8 cellular contexts compared by ENCODE assay signal in genomic region chr5:110590187-110590586, GRCh38.
DNase-seq lines count a peak whose midpoint lies in the region; ATAC-seq, FAIRE-seq and TF ChIP-seq lines count a peak whose summit lies in the region.

No MANE protein-coding gene starts in this region.

- intact Hi-C loops in endothelial cell of umbilical vein (cut with micrococcal nuclease), result loop anchor here (1.0 kb wide), 1 partner anchor 901 kb away; the partner anchor contains the start of gene MAN2A1
- intact Hi-C loops in testis (cut with DNase I; ENCODE audit: low total_unique reads), result no loop called here

- H3K79me2 ChIP-seq in endothelial cell of umbilical vein (ENCODE audit: control insufficient read depth, insufficient read depth, low read length), result no peaks in the 10 kb centered on the region

- H3K27me3 ChIP-seq in endothelial cell of umbilical vein (ENCODE audit: control insufficient read depth in 2 of 2, insufficient read depth in 2 of 2, low read length in 2 of 2) (no peaks in the 10 kb centered on the region), testis (no peaks in the 10 kb centered on the region)

- POLR2A ChIA-PET in endothelial cell of umbilical vein (lab: Charles Lee), result no interaction called here

- H3K4me3 ChIP-seq in endothelial cell of umbilical vein (replicated peaks in 1 of 3; ENCODE audit: insufficient read depth in 1 of 3, low read depth in 1 of 3, low read length in 3 of 3) (no peak overlapping the region), testis (no peak overlapping the region)

- H3K9ac ChIP-seq in endothelial cell of umbilical vein (replicated peaks; ENCODE audit: extremely low read depth, insufficient read depth, low read length), result no peak overlapping the region

- dilution Hi-C loops in endothelial cell of umbilical vein (cut with MboI; ENCODE audit: extremely low pct_ligation_motif_present, low sequenced_read_pairs), result no loop called here

- BruUV-seq in endothelial cell of umbilical vein (replicated peaks; lab: Mats Ljungman, UMichigan), result no TSS peak

- H3K27ac ChIP-seq in endothelial cell of umbilical vein (ENCODE audit: insufficient read depth, low read depth, low read length) (no peak overlapping the region), testis (no peak overlapping the region)

- no peaks in the 10 kb centered on the region for H4K20me1 ChIP-seq in endothelial cell of umbilical vein (replicated peaks; ENCODE audit: control insufficient read depth, extremely low read depth, insufficient read depth, low read length)

- no peak overlapping the region for H3K4me2 ChIP-seq in endothelial cell of umbilical vein (ENCODE audit: insufficient read depth, low read length)

- TF ChIP-seq CTCF in endothelial cell of umbilical vein (IDR thresholded peaks at IDR 0.05; ENCODE audit: extremely low read depth in 1 of 2, insufficient read depth in 1 of 2, low read depth in 1 of 2, low read length in 2 of 2) (peak in 1 of 2 donors; percentile 16), testis (IDR thresholded peaks at IDR 0.05) (peak; percentile 19 to 26 (median 21))

- H3K4me1 ChIP-seq in endothelial cell of umbilical vein (ENCODE audit: control insufficient read depth, extremely low read depth, insufficient read depth, low read length), result no peaks in the 10 kb centered on the region
- no peaks in the 10 kb centered on the region for H3K4me1 ChIP-seq in testis

- ATAC-seq in GM19395 (IDR thresholded peaks at IDR 0.05; ENCODE audit: unreplicated experiment) (peak; percentile 79), GM21737 (IDR thresholded peaks at IDR 0.05; ENCODE audit: unreplicated experiment) (no peak), GM18873 (IDR thresholded peaks at IDR 0.05; ENCODE audit: low FRiP score, unreplicated experiment) (no peak)

- WGBS in testis, 2 donors, result 50 to 56% methylated on average over 2 of the region's 2 CpGs

- no peak for TF ChIP-seq POLR2A in endothelial cell of umbilical vein (IDR thresholded peaks at IDR 0.05; ENCODE audit: low read depth, low read length)
- no peak for TF ChIP-seq POLR2A in testis (IDR thresholded peaks at IDR 0.05)

- H3K9me3 ChIP-seq in endothelial cell of umbilical vein (replicated peaks; ENCODE audit: control insufficient read depth, insufficient read depth, low read length), result no peaks in the 10 kb centered on the region
- no peaks in the 10 kb centered on the region for H3K9me3 ChIP-seq in testis

- no peaks in the 10 kb centered on the region for H3K9me1 ChIP-seq in endothelial cell of umbilical vein (replicated peaks; ENCODE audit: control insufficient read depth, extremely low read depth, insufficient read depth, low read length)

- no peaks in the 10 kb centered on the region for H3K36me3 ChIP-seq in endothelial cell of umbilical vein (ENCODE audit: control insufficient read depth in 2 of 2, extremely low read depth in 1 of 2, insufficient read depth in 2 of 2, low read length in 2 of 2)
- no peaks in the 10 kb centered on the region for H3K36me3 ChIP-seq in testis (ENCODE audit: low read depth, missing control alignments)

- CTCF ChIA-PET in endothelial cell of umbilical vein (lab: Charles Lee), result interaction anchor here (1.2 kb wide), 1 partner anchor 899 kb away, joined by 5 read pairs; no protein-coding TSS in a partner anchor

- H2AFZ ChIP-seq in endothelial cell of umbilical vein (ENCODE audit: low read depth, low read length), result no peak overlapping the region

- DNase-seq in Ammon's horn (ENCODE audit: low spot score) (peak; percentile 5), LoVo (ENCODE audit: low spot score) (peak; percentile 8), endothelial cell of umbilical vein (ENCODE audit: low read depth, low spot score) (peak; percentile 9), testis (no peak), amygdala (lab: John Stamatoyannopoulos, UW) (no peak)

- FAIRE-seq in endothelial cell of umbilical vein (lab: Jason Lieb, UNC), result peak; percentile 33

TF ChIP-seq in endothelial cell of umbilical vein, 7 proteins besides CTCF, POLR2A, EP300 and RAD21:
- no peak for TF ChIP-seq FOS (IDR thresholded peaks at IDR 0.05; ENCODE audit: borderline replicate concordance, insufficient read depth, low read length)
- TF ChIP-seq, protein P1, sequence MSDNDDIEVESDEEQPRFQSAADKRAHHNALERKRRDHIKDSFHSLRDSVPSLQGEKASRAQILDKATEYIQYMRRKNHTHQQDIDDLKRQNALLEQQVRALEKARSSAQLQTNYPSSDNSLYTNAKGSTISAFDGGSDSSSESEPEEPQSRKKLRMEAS (IDR thresholded peaks at IDR 0.05; ENCODE audit: insufficient read depth, insufficient read length), result no peak
- no peak for TF ChIP-seq GATA2 (IDR thresholded peaks at IDR 0.05; ENCODE audit: insufficient read depth, insufficient read length, low read depth, low read length)
- TF ChIP-seq JUN (IDR thresholded peaks at IDR 0.05; ENCODE audit: borderline replicate concordance, insufficient read depth, insufficient read length, low read depth), result no peak
- TF ChIP-seq POLR2AphosphoS5 (IDR thresholded peaks at IDR 0.05; ENCODE audit: insufficient read depth, low read depth, low read length), result no peak
- TF ChIP-seq MYC (IDR thresholded peaks at IDR 0.05; ENCODE audit: low read depth, low read length), result no peak
- no peak for TF ChIP-seq EZH2 (IDR thresholded peaks at IDR 0.05; ENCODE audit: borderline replicate concordance, low read depth, low read length, severe bottlenecking)
TF ChIP-seq in endothelial cell of umbilical vein: peak in this region for 0.

Comparison
In these comparisons a context has a peak if more than half of its experiments do, and no peak if none do; other contexts are left out.
1. DNase-seq: peak in Ammon's horn (single experiment), LoVo (single experiment) and endothelial cell of umbilical vein (single experiment); none in testis (single experiment) and amygdala (0 of 56).